23 cellular contexts compared by ENCODE assay signal in the genomic region with DNA sequence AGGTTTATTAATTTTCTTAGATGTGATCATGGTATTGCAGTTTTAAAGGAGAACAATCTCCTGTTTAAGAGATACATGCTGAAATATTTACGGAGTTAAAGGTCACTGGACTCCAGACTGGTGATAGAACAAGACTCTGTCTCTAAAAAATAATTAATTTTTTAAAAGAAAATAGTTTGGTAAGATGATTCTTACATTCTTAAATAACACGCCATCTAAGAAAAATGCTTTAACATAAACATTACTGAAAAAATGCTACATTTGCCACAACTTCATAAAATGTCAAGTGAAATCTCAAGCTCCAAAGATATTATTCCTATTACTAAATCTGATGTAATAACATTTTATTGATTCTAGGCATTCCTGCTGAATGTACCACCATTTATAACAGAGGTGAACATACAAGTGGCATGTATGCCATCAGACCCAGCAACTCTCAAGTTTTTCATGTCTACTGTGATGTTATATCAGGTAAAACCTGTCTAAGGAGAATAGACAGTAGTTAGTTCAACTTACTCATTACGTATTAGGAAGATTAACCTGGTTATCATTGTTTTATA. TPM values are rescaled to one million over a fixed set of nuclear protein-coding genes. Genes with fewer than 3 reads are reported as not detected.
A peak's percentile ranks its signal among the peaks of the same experiment; 100 is the strongest.
DNase-seq lines count a peak whose midpoint lies in the region; TF ChIP-seq lines count a peak whose summit lies in the region.
"Had no signal": no experiment of that assay in that cellular context is flagged by ENCODE, and none has a peak within 500 bp of the region (broad histone marks: within the 10 kb centered on the region; RNA-seq: fewer than 3 reads in every experiment).

No MANE protein-coding gene starts in this region.

- no peak overlapping the region for H3K9ac ChIP-seq in adipocyte (ENCODE audit: low read length)
- no peak overlapping the region for H3K9ac ChIP-seq in fibroblast of lung (ENCODE audit: insufficient read depth, low read length)
- H3K9ac ChIP-seq: GM23248, SK-N-SH had no signal

- no peaks in the 10 kb centered on the region for H4K20me1 ChIP-seq in fibroblast of lung (ENCODE audit: control insufficient read depth, extremely low read depth, insufficient read depth, low read length)

- peak overlapping the region; percentile 42 for H3K4me2 ChIP-seq in fibroblast of lung (ENCODE audit: extremely low read depth, insufficient read depth, low read length)
- H3K4me2 ChIP-seq: SK-N-SH had no signal

- no peak overlapping the region for H3K4me3 Mint-ChIP-seq in osteocyte (ENCODE audit: unreplicated experiment)
- H3K4me3 Mint-ChIP-seq: CD4-positive, CD25-positive, alpha-beta regulatory T cell had no signal

- H3K79me2 ChIP-seq in fibroblast of lung (ENCODE audit: control insufficient read depth, insufficient read depth, low read length), result no peaks in the 10 kb centered on the region

- TF ChIP-seq CTCF in fibroblast of lung (conservative IDR thresholded peaks at IDR 0.05 in 1 of 2, IDR thresholded peaks at IDR 0.05 in 1 of 2; ENCODE audit: low read depth in 1 of 2, low read length in 2 of 2), result no peak
- no peak for TF ChIP-seq CTCF in osteocyte (IDR thresholded peaks at IDR 0.05)

- no peaks in the 10 kb centered on the region for H3K27me3 ChIP-seq in adipocyte (replicated peaks; ENCODE audit: control insufficient read depth, insufficient read depth, low read length)
- H3K27me3 ChIP-seq in fibroblast of lung (ENCODE audit: control insufficient read depth, insufficient read depth, low read length), result no peaks in the 10 kb centered on the region

- no peak overlapping the region for H3K27ac ChIP-seq in fibroblast of lung (ENCODE audit: insufficient read depth, low read length)
- H3K27ac ChIP-seq: GM23248 had no signal

- peaks cover 8% of the 10 kb centered on the region for H3K36me3 Mint-ChIP-seq in osteocyte (ENCODE audit: unreplicated experiment)

- H3K4me1 ChIP-seq in adipocyte (ENCODE audit: control insufficient read depth, insufficient read depth, low read length), result no peaks in the 10 kb centered on the region
- H3K4me1 ChIP-seq in fibroblast of lung (ENCODE audit: control insufficient read depth, extremely low read depth, insufficient read depth, low read length), result no peaks in the 10 kb centered on the region
- H3K4me1 ChIP-seq: HAP-1 had no signal

- peak; percentile 78 for DNase-seq in EL
- DNase-seq in adipocyte (ENCODE audit: low read depth), result peak; percentile 50
- DNase-seq in fibroblast of lung (ENCODE audit: low read depth in 2 of 2), result peak; percentile 30 to 49
- no peak for DNase-seq in osteocyte (ENCODE audit: extremely low spot score, unreplicated experiment)
- DNase-seq in CD1c-positive myeloid dendritic cell (ENCODE audit: extremely low spot score), result no peak
- no peak for DNase-seq in pons (ENCODE audit: low spot score)
- no peak for DNase-seq in AG20443 (ENCODE audit: low spot score)
- DNase-seq: ACHN; CD4-positive, CD25-positive, alpha-beta regulatory T cell; COR-L47; DMS 273 treated with DMSO at 0.1 percent for 48 hours; DND-41; GF-D8; GM23248; KBM-7; NCI-H1105 treated with DMSO at 0.1 percent for 48 hours; NCI-H1694 treated with DMSO at 0.1 percent for 48 hours; NCI-H510A treated with DMSO at 0.1 percent for 48 hours; NCI-H774; SHP77; SK-N-SH had no signal

- no peaks in the 10 kb centered on the region for H3K9me3 Mint-ChIP-seq in osteocyte (ENCODE audit: unreplicated experiment)

- H3K9me3 ChIP-seq in adipocyte (ENCODE audit: control insufficient read depth, low read length) (no peaks in the 10 kb centered on the region), fibroblast of lung (ENCODE audit: control insufficient read depth, insufficient read depth, low read depth, low read length) (no peaks in the 10 kb centered on the region)
- H3K9me3 ChIP-seq: HAP-1, SK-N-SH had no signal

- H2AFZ ChIP-seq in fibroblast of lung (ENCODE audit: low read length), result no peak overlapping the region
- H2AFZ ChIP-seq: GM23248 had no signal

- peaks cover 52% of the 10 kb centered on the region for H3K4me1 Mint-ChIP-seq in osteocyte (ENCODE audit: unreplicated experiment)

- H3K36me3 ChIP-seq in adipocyte (ENCODE audit: control insufficient read depth, insufficient read depth, low read length, severe bottlenecking) (no peaks in the 10 kb centered on the region), fibroblast of lung (ENCODE audit: control insufficient read depth, insufficient read depth, low read length) (no peaks in the 10 kb centered on the region)
- H3K36me3 ChIP-seq: HAP-1 had no signal

- H3K27me3 Mint-ChIP-seq in osteocyte (ENCODE audit: unreplicated experiment), result no peaks in the 10 kb centered on the region
- H3K27me3 Mint-ChIP-seq: CD4-positive, CD25-positive, alpha-beta regulatory T cell had no signal

- peak overlapping the region; percentile 85 for H3K27ac Mint-ChIP-seq in osteocyte (ENCODE audit: unreplicated experiment)
- H3K27ac Mint-ChIP-seq: CD4-positive, CD25-positive, alpha-beta regulatory T cell had no signal

- H3K4me3 ChIP-seq in adipocyte (ENCODE audit: low read length) (no peak overlapping the region), fibroblast of lung (replicated peaks in 1 of 4; ENCODE audit: control extremely low read depth in 1 of 4, insufficient read depth in 1 of 4, low read depth in 3 of 4, low read length in 4 of 4) (no peak overlapping the region)
- H3K4me3 ChIP-seq: GM23248, HAP-1 had no signal

RNA-seq across cellular contexts. Expression of a gene that starts 4.2 kb away (rescaled TPM):
- total RNA-seq in fibroblast of lung, result not detected in 2 replicates
- polyA plus RNA-seq in fibroblast of lung, result not detected in 2 replicates
- polyA plus RNA-seq in fibroblast of lung (2012), result 0.17 TPM in 1 of 2 replicates, not detected in the other
- polyA minus RNA-seq in fibroblast of lung (ENCODE audit: low replicate concordance), result not detected in 2 replicates
- not detected in 2 replicates for total RNA-seq in osteocyte
- total RNA-seq: CD4-positive, CD25-positive, alpha-beta regulatory T cell; GM23248; OCI-LY7 had no signal
- polyA plus RNA-seq: CD4-positive, CD25-positive, alpha-beta regulatory T cell; GM23248; SK-N-SH had no signal

Comparison
In these comparisons a context has a peak if more than half of its experiments do, and no peak if none do; other contexts are left out.
1. DNase-seq: peak in EL (single experiment), adipocyte (single experiment) and fibroblast of lung (2 of 2); none in osteocyte (single experiment), CD1c-positive myeloid dendritic cell (single experiment), pons (single experiment) and AG20443 (single experiment).